In genomic region chr1:224894915-224895314, GRCh38 we compare ENCODE assay signal across 10 cellular contexts. TPM values are rescaled to one million over a fixed set of nuclear protein-coding genes. Genes with fewer than 3 reads are reported as not detected.
DNase-seq lines count a peak whose midpoint lies in the region; ATAC-seq and TF ChIP-seq lines count a peak whose summit lies in the region.
"Had no signal": no experiment of that assay in that cellular context is flagged by ENCODE, and none has a peak within 500 bp of the region (broad histone marks: within the 10 kb centered on the region; RNA-seq: fewer than 3 reads in every experiment).

No MANE protein-coding gene starts in this region.

- no peaks in the 10 kb centered on the region for H3K9me3 ChIP-seq in OCI-LY3 (ENCODE audit: insufficient read depth, low read length)
- peaks cover 0 to 5% (median 0%) of the 10 kb centered on the region in 4 donors for H3K9me3 ChIP-seq in sigmoid colon

- no peak overlapping the region for H2AFZ ChIP-seq in OCI-LY3 (ENCODE audit: low read depth, low read length)

- TF ChIP-seq EP300 in sigmoid colon (IDR thresholded peaks at IDR 0.05): no peak

- H3K27me3 ChIP-seq in OCI-LY3 (ENCODE audit: low read depth, low read length): peaks cover 5% of the 10 kb centered on the region; the same call in 1 of the 2 replicates
- no peaks in the 10 kb centered on the region for H3K27me3 ChIP-seq in sigmoid colon

- TF ChIP-seq POLR2A in sigmoid colon (IDR thresholded peaks at IDR 0.05): no peak

- no peak for ATAC-seq in GM21515 (IDR thresholded peaks at IDR 0.05; ENCODE audit: unreplicated experiment)

- TF ChIP-seq CTCF in GM12873 (IDR thresholded peaks at IDR 0.05; ENCODE audit: insufficient read depth, low read depth, low read length, missing control alignments) (peak; percentile 27), OCI-LY3 (IDR thresholded peaks at IDR 0.05; ENCODE audit: low read depth, low read length) (peak; percentile 47), fibroblast of pulmonary artery (IDR thresholded peaks at IDR 0.05; ENCODE audit: low read length, missing control alignments) (peak; percentile 30), sigmoid colon (IDR thresholded peaks at IDR 0.05) (peak in 1 of 4 experiments; percentile 9)

- peak; percentile 27 for DNase-seq in 8988T
- peak; percentile 33 for DNase-seq in fibroblast of pulmonary artery (ENCODE audit: low read depth)
- DNase-seq in NCI-H146 treated with DMSO at 0.1 percent for 48 hours (lab: John Stamatoyannopoulos, UW; ENCODE audit: unreplicated experiment): no peak
- DNase-seq in head of caudate nucleus: no peak
- no peak for DNase-seq in sigmoid colon
- DNase-seq: activated CD4-positive, alpha-beta memory T cell treated with anti-CD3 and anti-CD28 coated beads for 36 hours; NCI-H1436 treated with DMSO at 0.1 percent for 48 hours had no signal

- H3K4me3 ChIP-seq in OCI-LY3 (ENCODE audit: low read length) (no peak overlapping the region), fibroblast of pulmonary artery (replicated peaks; ENCODE audit: low read depth, low read length) (no peak overlapping the region), sigmoid colon (no peak overlapping the region)

- no peak overlapping the region for H3K4me2 ChIP-seq in OCI-LY3 (ENCODE audit: low read length)

- H3K4me1 ChIP-seq in OCI-LY3 (ENCODE audit: low read length) (peaks cover 8% of the 10 kb centered on the region; the same call in 1 of the 2 replicates), sigmoid colon (peaks cover 0 to 12% (median 1%) of the 10 kb centered on the region in 4 donors)

- no peak overlapping the region for H3K27ac ChIP-seq in OCI-LY3 (ENCODE audit: low read length)
- no peak overlapping the region for H3K27ac ChIP-seq in sigmoid colon

- H3K36me3 ChIP-seq in OCI-LY3 (replicated peaks; ENCODE audit: low read depth, low read length) (no peaks in the 10 kb centered on the region), sigmoid colon (no peaks in the 10 kb centered on the region)

- WGBS in sigmoid colon, 2 donors: 25 to 28% methylated on average over 3 of the region's 3 CpGs

- H4K20me1 ChIP-seq in OCI-LY3 (ENCODE audit: insufficient read depth, low read length): no peaks in the 10 kb centered on the region

- intact Hi-C loops in head of caudate nucleus (cut with DNase I) (no loop called here), sigmoid colon (cut with DNase I) (no loop called here)

- no peaks in the 10 kb centered on the region for H3K79me2 ChIP-seq in OCI-LY3 (ENCODE audit: low read length)

- no peak overlapping the region for H3K9ac ChIP-seq in OCI-LY3 (ENCODE audit: low read length)

RNA-seq across cellular contexts. Expression of gene DNAH14, which starts 34.6 kb away (rescaled TPM):
- 1 to 10 TPM; 3.2 to 9.7 (median 7.7) TPM for total RNA-seq in sigmoid colon
- polyA plus RNA-seq in sigmoid colon: 1 to 10 TPM; 2.4 to 3.3 (median 2.5) TPM

Comparison
In these comparisons a context has a peak if more than half of its experiments do, and no peak if none do; other contexts are left out.
1. DNase-seq: peak in 8988T (single experiment) and fibroblast of pulmonary artery (single experiment); none in NCI-H146 treated with DMSO at 0.1 percent for 48 hours (single experiment), head of caudate nucleus (0 of 42) and sigmoid colon (single experiment).